8 cellular contexts compared by ENCODE assay signal in the genomic region with DNA sequence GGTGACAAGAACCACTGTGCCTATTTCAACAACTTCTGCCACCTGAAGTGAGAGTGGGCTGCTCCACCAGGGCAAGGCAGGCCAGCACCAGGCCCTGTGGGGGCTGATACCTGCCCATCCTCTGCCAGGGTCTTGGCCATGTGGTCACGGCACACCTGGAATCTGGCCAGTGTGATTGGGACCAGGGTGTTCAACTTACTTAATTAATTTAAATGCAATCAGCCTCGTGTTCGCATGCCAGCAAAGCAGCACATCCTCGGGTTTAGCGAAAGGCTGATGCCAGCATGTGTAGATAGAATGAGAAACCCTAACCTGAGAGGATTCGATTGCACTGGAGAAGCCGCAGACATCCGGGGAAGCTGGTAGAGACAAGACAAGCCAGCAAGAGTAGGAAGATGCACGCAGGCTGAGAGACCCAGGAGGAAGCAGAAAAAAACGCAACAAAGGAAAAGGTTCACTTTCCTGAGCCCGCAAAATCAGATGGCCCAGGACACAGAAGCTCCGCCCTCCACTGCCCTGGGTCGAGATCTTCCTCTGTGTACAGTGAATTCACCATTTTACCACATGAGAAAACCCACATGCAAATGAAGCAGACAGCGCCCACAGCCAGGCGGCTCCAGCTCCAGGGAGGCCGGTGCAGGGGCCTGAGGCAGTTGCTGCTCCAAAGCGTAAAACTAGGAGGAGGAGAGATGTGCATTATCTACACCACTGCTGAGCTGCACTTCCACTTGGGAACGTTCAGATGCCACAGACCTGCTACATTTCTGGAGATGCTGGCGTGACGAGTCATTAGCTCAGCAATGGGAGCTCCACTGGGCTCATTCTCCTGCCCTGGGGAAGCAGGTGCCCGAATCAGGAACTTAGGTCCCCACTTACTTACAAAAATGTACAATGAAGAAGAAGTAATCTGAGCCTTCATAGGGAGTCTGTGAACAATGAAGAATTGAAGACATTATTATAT.
DNase-seq lines count a peak whose midpoint lies in the region; ATAC-seq and TF ChIP-seq lines count a peak whose summit lies in the region.

No MANE protein-coding gene starts in this region.

- DNase-seq in T-helper 9 cell: peak; percentile 16
- DNase-seq in mesenchymal stem cell: no peak
- DNase-seq in NCI-H1417 treated with DMSO at 0.1 percent for 48 hours (lab: John Stamatoyannopoulos, UW): no peak
- no peak for DNase-seq in lower lobe of right lung
- no peak for DNase-seq in esophagus muscularis mucosa (ENCODE audit: extremely low spot score)

- TF ChIP-seq POLR2A in esophagus muscularis mucosa (IDR thresholded peaks at IDR 0.05; ENCODE audit: low read depth): no peak

- no peak overlapping the region for H2BK5ac ChIP-seq in mesenchymal stem cell (ENCODE audit: low read depth, low read length, poor library complexity, severe bottlenecking)

- no peak overlapping the region for H3K4me3 ChIP-seq in mesenchymal stem cell (ENCODE audit: insufficient read depth in 1 of 2, low read depth in 1 of 2, low read length in 2 of 2)
- H3K4me3 ChIP-seq in lower lobe of right lung: no peak overlapping the region
- H3K4me3 ChIP-seq in esophagus muscularis mucosa: no peak overlapping the region

- H4K8ac ChIP-seq in mesenchymal stem cell (ENCODE audit: low read length): no peak overlapping the region

- no peak overlapping the region for H2AFZ ChIP-seq in mesenchymal stem cell (ENCODE audit: low read depth, low read length)

- H3K27me3 ChIP-seq in mesenchymal stem cell (ENCODE audit: control insufficient read depth in 1 of 2, insufficient read depth in 1 of 2, low read length in 2 of 2) (no peaks in the 10 kb centered on the region), lower lobe of right lung (ENCODE audit: low read depth) (no peaks in the 10 kb centered on the region), esophagus muscularis mucosa (peaks cover 0 to 10% (median 0%) of the 10 kb centered on the region in 4 donors)

- H3K4me1 ChIP-seq in mesenchymal stem cell (ENCODE audit: control insufficient read depth, insufficient read depth, low read depth, low read length): peaks cover 1% of the 10 kb centered on the region
- H3K4me1 ChIP-seq in lower lobe of right lung: no peaks in the 10 kb centered on the region
- H3K4me1 ChIP-seq in esophagus muscularis mucosa: peaks cover 0 to 30% (median 23%) of the 10 kb centered on the region in 4 donors

- H3K9me3 ChIP-seq in mesenchymal stem cell (ENCODE audit: control insufficient read depth, low read length) (no peaks in the 10 kb centered on the region), lower lobe of right lung (no peaks in the 10 kb centered on the region), esophagus muscularis mucosa (no peaks in the 10 kb centered on the region)

- H3K79me1 ChIP-seq in mesenchymal stem cell (replicated peaks; ENCODE audit: low read length, poor library complexity, severe bottlenecking): no peaks in the 10 kb centered on the region

- H3K18ac ChIP-seq in mesenchymal stem cell (ENCODE audit: low read depth in 1 of 2, low read length in 2 of 2): no peak overlapping the region

- no peak for TF ChIP-seq EP300 in esophagus muscularis mucosa (IDR thresholded peaks at IDR 0.05)

- H3K4ac ChIP-seq in mesenchymal stem cell (ENCODE audit: low read depth in 1 of 2, low read length in 2 of 2): no peak overlapping the region

- no peak overlapping the region for H3K14ac ChIP-seq in mesenchymal stem cell (ENCODE audit: low read length in 2 of 2)

- peak overlapping the region; percentile 3 for H2BK15ac ChIP-seq in mesenchymal stem cell (ENCODE audit: low read depth, poor library complexity, severe bottlenecking)

- no peak overlapping the region for H3K4me2 ChIP-seq in mesenchymal stem cell (ENCODE audit: low read length, poor library complexity, severe bottlenecking)

- H3K36me3 ChIP-seq in mesenchymal stem cell (ENCODE audit: control insufficient read depth in 1 of 2, insufficient read depth in 2 of 2, low read depth in 1 of 2, low read length in 2 of 2) (no peaks in the 10 kb centered on the region), lower lobe of right lung (no peaks in the 10 kb centered on the region), esophagus muscularis mucosa (no peaks in the 10 kb centered on the region)

- TF ChIP-seq CTCF in lower lobe of right lung (IDR thresholded peaks at IDR 0.05) (no peak), esophagus muscularis mucosa (IDR thresholded peaks at IDR 0.05) (no peak)

- no peak overlapping the region for H3K27ac ChIP-seq in mesenchymal stem cell (ENCODE audit: low read length, poor library complexity, severe bottlenecking)
- H3K27ac ChIP-seq in lower lobe of right lung: no peak overlapping the region
- H3K27ac ChIP-seq in esophagus muscularis mucosa (replicated peaks in 1 of 4): no peak overlapping the region

- no peak overlapping the region for H2BK120ac ChIP-seq in mesenchymal stem cell (ENCODE audit: low read depth, low read length)

- H3K23ac ChIP-seq in mesenchymal stem cell (ENCODE audit: low read length in 2 of 2): no peak overlapping the region

- H3K9ac ChIP-seq in mesenchymal stem cell (ENCODE audit: low read length): no peak overlapping the region

- intact Hi-C loops in lower lobe of right lung (cut with DNase I) (no loop called here), esophagus muscularis mucosa (cut with DNase I) (no loop called here)

- no peak overlapping the region for H2AK5ac ChIP-seq in mesenchymal stem cell (ENCODE audit: low read length, severe bottlenecking)

- ATAC-seq in GM19035 (IDR thresholded peaks at IDR 0.05; ENCODE audit: unreplicated experiment) (peak; percentile 92), HG03097 (IDR thresholded peaks at IDR 0.05; ENCODE audit: low FRiP score, unreplicated experiment) (peak; percentile 95), lower lobe of right lung (no peak), HG02970 (IDR thresholded peaks at IDR 0.05; ENCODE audit: low FRiP score, unreplicated experiment) (no peak)

- H2BK12ac ChIP-seq in mesenchymal stem cell (ENCODE audit: low read length in 2 of 2): no peak overlapping the region

- H4K91ac ChIP-seq in mesenchymal stem cell (ENCODE audit: low read length): no peak overlapping the region

- 76% methylated on average over 21 of the region's 21 CpGs for WGBS in mesenchymal stem cell
- 62% methylated on average over 20 of the region's 21 CpGs for WGBS in esophagus muscularis mucosa

Comparison
In these comparisons a context has a peak if more than half of its experiments do, and no peak if none do; other contexts are left out.
1. ATAC-seq: peak in GM19035 (single experiment) and HG03097 (single experiment); none in lower lobe of right lung (0 of 2) and HG02970 (single experiment).